In genomic region chr19:50979758-50980157, GRCh38 we compare ENCODE assay signal across 2 cellular contexts.
TF ChIP-seq lines count a peak whose summit lies in the region.

No MANE protein-coding gene starts in this region.

TF ChIP-seq in HCT116, 20 proteins besides CTCF, POLR2A, EP300 and RAD21:
- TF ChIP-seq, protein P1, sequence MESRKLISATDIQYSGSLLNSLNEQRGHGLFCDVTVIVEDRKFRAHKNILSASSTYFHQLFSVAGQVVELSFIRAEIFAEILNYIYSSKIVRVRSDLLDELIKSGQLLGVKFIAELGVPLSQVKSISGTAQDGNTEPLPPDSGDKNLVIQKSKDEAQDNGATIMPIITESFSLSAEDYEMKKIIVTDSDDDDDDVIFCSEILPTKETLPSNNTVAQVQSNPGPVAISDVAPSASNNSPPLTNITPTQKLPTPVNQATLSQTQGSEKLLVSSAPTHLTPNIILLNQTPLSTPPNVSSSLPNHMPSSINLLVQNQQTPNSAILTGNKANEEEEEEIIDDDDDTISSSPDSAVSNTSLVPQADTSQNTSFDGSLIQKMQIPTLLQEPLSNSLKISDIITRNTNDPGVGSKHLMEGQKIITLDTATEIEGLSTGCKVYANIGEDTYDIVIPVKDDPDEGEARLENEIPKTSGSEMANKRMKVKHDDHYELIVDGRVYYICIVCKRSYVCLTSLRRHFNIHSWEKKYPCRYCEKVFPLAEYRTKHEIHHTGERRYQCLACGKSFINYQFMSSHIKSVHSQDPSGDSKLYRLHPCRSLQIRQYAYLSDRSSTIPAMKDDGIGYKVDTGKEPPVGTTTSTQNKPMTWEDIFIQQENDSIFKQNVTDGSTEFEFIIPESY (IDR thresholded peaks at IDR 0.05; ENCODE audit: extremely low read depth, insufficient replicate concordance, low read length), result no peak
- no peak for TF ChIP-seq YY1 (IDR thresholded peaks at IDR 0.05; ENCODE audit: extremely low read depth, insufficient replicate concordance, low read depth, low read length)
- TF ChIP-seq POLR2AphosphoS5 (IDR thresholded peaks at IDR 0.05; ENCODE audit: low read depth, low read length), result no peak
- no peak for TF ChIP-seq CEBPB (IDR thresholded peaks at IDR 0.05; ENCODE audit: low read depth)
TF ChIP-seq in HCT116: peak in this region for 0.

TF ChIP-seq in H1, 55 proteins besides CTCF, POLR2A, EP300 and RAD21:
- TF ChIP-seq TEAD4 (IDR thresholded peaks at IDR 0.05; ENCODE audit: low read depth, low read length) (no peak), JUN (IDR thresholded peaks at IDR 0.05; ENCODE audit: low read depth, low read length) (no peak), TAF1 (IDR thresholded peaks at IDR 0.05; ENCODE audit: low read depth, low read length) (no peak), TCF12 (IDR thresholded peaks at IDR 0.05; ENCODE audit: low read depth, low read length) (no peak), BRCA1 (IDR thresholded peaks at IDR 0.05; ENCODE audit: low read depth, low read length) (no peak), KDM5A (IDR thresholded peaks at IDR 0.05; ENCODE audit: low read length) (no peak), CBX5 (IDR thresholded peaks at IDR 0.05; ENCODE audit: low read depth, low read length) (no peak), BACH1 (IDR thresholded peaks at IDR 0.05; ENCODE audit: low read length) (no peak), SRF (IDR thresholded peaks at IDR 0.05; ENCODE audit: low read depth, low read length) (no peak), CHD2 (IDR thresholded peaks at IDR 0.05; ENCODE audit: low read length) (no peak)
- TF ChIP-seq, protein P2, sequence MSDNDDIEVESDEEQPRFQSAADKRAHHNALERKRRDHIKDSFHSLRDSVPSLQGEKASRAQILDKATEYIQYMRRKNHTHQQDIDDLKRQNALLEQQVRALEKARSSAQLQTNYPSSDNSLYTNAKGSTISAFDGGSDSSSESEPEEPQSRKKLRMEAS (IDR thresholded peaks at IDR 0.05), result no peak
